ENCODE assay signal across 6 cellular contexts in genomic region chr12:10336196-10336595, GRCh38. TPM values are rescaled to one million over a fixed set of nuclear protein-coding genes. Genes with fewer than 3 reads are reported as not detected.
"Had no signal": no experiment of that assay in that cellular context is flagged by ENCODE, and none has a peak within 500 bp of the region (broad histone marks: within the 10 kb centered on the region; RNA-seq: fewer than 3 reads in every experiment).

No MANE protein-coding gene starts in this region.

RNA-seq across cellular contexts. Expression of gene KLRD1, which starts 28.5 kb away (rescaled TPM):
- total RNA-seq: epithelial cell of proximal tubule, esophagus mucosa had no signal

RNA-seq across cellular contexts. Expression of gene KLRK1, which starts 53.6 kb away (rescaled TPM):
- total RNA-seq: cardiac muscle cell, dermis microvascular lymphatic vessel endothelial cell, epithelial cell of proximal tubule, esophagus mucosa, fibroblast of villous mesenchyme, glomerular endothelial cell had no signal
